In the genomic region with DNA sequence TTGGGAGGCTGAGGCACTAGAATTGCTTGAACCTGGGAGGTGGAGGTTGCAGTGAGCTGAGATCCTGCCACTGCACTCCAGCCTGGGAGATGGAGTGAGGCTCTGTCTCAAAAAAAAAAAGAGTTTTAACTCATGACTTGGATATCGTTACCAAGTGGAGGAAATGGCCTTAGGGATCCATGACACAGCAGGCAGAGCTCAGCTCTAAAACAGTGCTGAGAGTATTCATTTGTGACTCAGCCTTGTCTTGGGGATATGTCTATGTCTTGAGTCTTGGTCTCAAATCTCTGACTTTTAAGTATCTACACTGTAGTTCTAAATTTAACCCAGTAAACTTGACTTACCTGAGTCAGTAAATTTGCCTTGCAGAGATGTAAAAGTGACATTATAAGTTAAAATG, we compare ENCODE assay signal across 28 cellular contexts. TPM values are rescaled to one million over a fixed set of nuclear protein-coding genes. Genes with fewer than 3 reads are reported as not detected.
"Had no signal": no experiment of that assay in that cellular context is flagged by ENCODE, and none has a peak within 500 bp of the region (broad histone marks: within the 10 kb centered on the region; RNA-seq: fewer than 3 reads in every experiment).

No MANE protein-coding gene starts in this region.

- H3K9me3 Mint-ChIP-seq: activated T-cell treated with anti-CD3 and anti-CD28 coated beads, Interleukin-2, amount 50 U/mL, for 72 hours; T-helper 2 cell treated with Interferon-gamma antibody and Interleukin-4, amounts not matched to agents 5 μg/mL and 100 μg/mL, for 36 hours had no signal

- H3K27ac ChIP-seq: cardiac muscle cell, colonic mucosa, spleen, testis, transverse colon had no signal

- H3K36me3 Mint-ChIP-seq: activated CD8-positive, alpha-beta memory T cell treated with anti-CD3 and anti-CD28 coated beads, Interleukin-2, amount 10 ng/mL, durations not matched to agents 7 days and 5 days; naive thymus-derived CD8-positive, alpha-beta T cell had no signal

- ATAC-seq: activated CD4-positive, alpha-beta T cell treated with anti-CD3 and anti-CD28 coated beads for 36 hours; activated CD8-positive, alpha-beta memory T cell treated with anti-CD3 and anti-CD28 coated beads, Interleukin-2, amount 10 ng/mL, durations not matched to agents 7 days and 5 days; activated CD8-positive, alpha-beta T cell treated with anti-CD3 and anti-CD28 coated beads, Interleukin-2, amount 10 ng/mL, durations not matched to agents 7 days and 5 days; activated T-cell treated with anti-CD3 and anti-CD28 coated beads, Interleukin-2, amount 50 U/mL, for 72 hours; left cardiac atrium; naive thymus-derived CD8-positive, alpha-beta T cell; right cardiac atrium had no signal

- H3K4me1 Mint-ChIP-seq: activated CD4-positive, alpha-beta T cell treated with anti-CD3 and anti-CD28 coated beads for 36 hours; activated CD8-positive, alpha-beta memory T cell treated with anti-CD3 and anti-CD28 coated beads, Interleukin-2, amount 10 ng/mL, durations not matched to agents 7 days and 5 days; neural crest cell had no signal

- H3K27me3 ChIP-seq: cardiac muscle cell, colonic mucosa, testis had no signal

- H3K9me3 ChIP-seq: colonic mucosa, testis, transverse colon had no signal

- FAIRE-seq: frontal cortex had no signal

- DNase-seq: activated CD4-positive, alpha-beta T cell treated with anti-CD3 and anti-CD28 coated beads for 36 hours; activated CD4-positive, CD25-positive, alpha-beta regulatory T cell; activated CD8-positive, alpha-beta memory T cell treated with anti-CD3 and anti-CD28 coated beads, Interleukin-2, amount 10 ng/mL, durations not matched to agents 7 days and 5 days; activated CD8-positive, alpha-beta T cell treated with anti-CD3 and anti-CD28 coated beads, Interleukin-2, amount 10 ng/mL, durations not matched to agents 7 days and 5 days; activated naive CD4-positive, alpha-beta T cell treated with Interleukin-2 at 50 U/mL for 16 hours; activated T-cell treated with anti-CD3 and anti-CD28 coated beads, Interleukin-2, amount 50 U/mL, for 72 hours; anterior cingulate cortex; cerebellar nuclear complex; colonic mucosa; effector memory CD4-positive, alpha-beta T cell; erythroblast; glutamatergic neuron; islet precursor cell; left cardiac atrium; midbrain; naive thymus-derived CD8-positive, alpha-beta T cell; occipital lobe; right cardiac atrium; spleen; stimulated activated naive CD4-positive, alpha-beta T cell treated with Interleukin-2 at 50 U/mL for 16 hours; T-helper 1 cell; testis; transverse colon had no signal

- H3K4me3 ChIP-seq: cardiac muscle cell, colonic mucosa, spleen, testis, transverse colon had no signal

- H3K36me3 ChIP-seq: cardiac muscle cell, colonic mucosa, spleen, transverse colon had no signal

- H3K27ac Mint-ChIP-seq: activated CD4-positive, alpha-beta T cell treated with anti-CD3 and anti-CD28 coated beads for 36 hours; activated CD8-positive, alpha-beta memory T cell treated with anti-CD3 and anti-CD28 coated beads, Interleukin-2, amount 10 ng/mL, durations not matched to agents 7 days and 5 days; activated CD8-positive, alpha-beta T cell treated with anti-CD3 and anti-CD28 coated beads, Interleukin-2, amount 10 ng/mL, durations not matched to agents 7 days and 5 days; activated naive CD8-positive, alpha-beta T cell; activated T-cell treated with anti-CD3 and anti-CD28 coated beads, Interleukin-2, amount 50 U/mL, for 72 hours; naive thymus-derived CD8-positive, alpha-beta T cell; T-helper 2 cell treated with Interferon-gamma antibody and Interleukin-4, amounts not matched to agents 5 μg/mL and 100 μg/mL, for 36 hours had no signal

- H3K4me1 ChIP-seq: colonic mucosa, spleen, testis, transverse colon had no signal

- H3K4me3 Mint-ChIP-seq: activated CD4-positive, alpha-beta T cell treated with anti-CD3 and anti-CD28 coated beads for 36 hours; activated CD8-positive, alpha-beta memory T cell treated with anti-CD3 and anti-CD28 coated beads, Interleukin-2, amount 10 ng/mL, durations not matched to agents 7 days and 5 days; activated CD8-positive, alpha-beta T cell treated with anti-CD3 and anti-CD28 coated beads, Interleukin-2, amount 10 ng/mL, durations not matched to agents 7 days and 5 days; activated naive CD8-positive, alpha-beta T cell; activated T-cell treated with anti-CD3 and anti-CD28 coated beads, Interleukin-2, amount 50 U/mL, for 72 hours; naive thymus-derived CD8-positive, alpha-beta T cell; neural crest cell; T-helper 2 cell treated with Interferon-gamma antibody and Interleukin-4, amounts not matched to agents 5 μg/mL and 100 μg/mL, for 36 hours had no signal

RNA-seq across cellular contexts. Expression of gene RBP5, which starts 52.0 kb away (rescaled TPM):
- total RNA-seq: activated CD4-positive, alpha-beta T cell treated with anti-CD3 and anti-CD28 coated beads for 36 hours; frontal cortex; occipital lobe had no signal
- polyA plus RNA-seq: naive thymus-derived CD8-positive, alpha-beta T cell had no signal
